ENCODE assay signal across 1 cellular context in genomic region chr1:40044065-40044575, GRCh38.
TF ChIP-seq lines count a peak whose summit lies in the region.

No MANE protein-coding gene starts in this region.

TF ChIP-seq in SK-N-SH, 30 proteins besides CTCF, POLR2A, EP300 and RAD21 (continued from another document):
- no peak for TF ChIP-seq REST (IDR thresholded peaks at IDR 0.05; ENCODE audit: low read depth, low read length)
- no peak for TF ChIP-seq GABPA (IDR thresholded peaks at IDR 0.05; ENCODE audit: low read depth)
- no peak for TF ChIP-seq FOSL2 (IDR thresholded peaks at IDR 0.05; ENCODE audit: borderline replicate concordance, low read depth)
- no peak for TF ChIP-seq NRF1 (IDR thresholded peaks at IDR 0.05; ENCODE audit: low read depth, low read length)
- no peak for TF ChIP-seq ZBTB33 (IDR thresholded peaks at IDR 0.05; ENCODE audit: borderline replicate concordance, low read depth)
